ENCODE assay signal across 8 cellular contexts in the genomic region with DNA sequence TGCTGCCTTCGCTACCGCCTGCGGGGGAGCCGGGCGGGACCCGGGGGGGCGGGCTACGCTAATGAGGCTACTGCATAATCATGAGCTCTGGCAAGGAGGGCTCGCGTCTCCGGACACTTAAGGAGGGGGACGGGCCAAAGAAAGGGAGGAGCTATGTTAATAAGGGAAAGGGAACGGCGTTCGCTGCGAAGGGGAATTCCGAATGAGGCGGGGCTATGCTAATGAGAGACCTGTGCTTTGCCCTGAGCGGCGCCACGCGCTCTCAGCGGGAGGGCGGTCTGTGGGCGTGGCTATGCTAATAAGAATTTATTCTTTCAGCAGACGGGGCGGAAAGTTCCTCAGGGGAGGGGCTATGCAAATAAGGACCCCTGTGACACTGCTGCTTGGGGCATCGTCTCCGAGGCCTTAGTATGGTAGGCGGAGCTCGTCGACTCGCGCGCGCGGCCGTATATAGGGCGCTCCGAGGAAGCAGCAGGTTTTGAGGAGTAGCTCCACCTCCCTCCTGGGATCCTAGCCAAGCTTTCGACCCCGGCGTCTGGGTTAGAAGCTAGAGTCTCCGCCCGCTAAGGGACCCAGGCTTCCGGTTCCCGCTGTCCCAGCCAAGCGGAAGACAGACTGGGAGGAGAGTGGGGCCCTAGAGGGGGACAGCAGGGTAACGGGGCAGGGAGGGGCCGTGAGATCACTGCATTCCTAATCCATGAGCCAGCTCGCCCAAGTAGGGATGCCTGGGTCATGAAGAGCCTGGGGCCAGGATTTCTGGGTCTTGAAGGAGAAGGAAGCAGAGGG. TPM values are rescaled to one million over a fixed set of nuclear protein-coding genes. Genes with fewer than 3 reads are reported as not detected.
A peak's percentile ranks its signal among the peaks of the same experiment; 100 is the strongest.
DNase-seq lines count a peak whose midpoint lies in the region; ATAC-seq and TF ChIP-seq lines count a peak whose summit lies in the region.

A gene (minus strand): TSS at position 31 of the 786 bp plus-strand sequence. CDS start 45 bp downstream, outside the sequence.

- CTCF ChIA-PET in AG04449 (lab: Yijun Ruan, JAX) (interaction anchor here (0.6 to 1.3 kb wide), 10 partner anchors 8 to 167 kb away, joined by 3 to 5 read pairs (median 3); no protein-coding TSS in a partner anchor), WTC11 (lab: Charles Lee) (interaction anchor here (0.6 to 4.7 kb wide), 23 partner anchors 9 to 229 kb away, joined by 3 to 108 read pairs (median 4); a partner anchor contains a TSS)

- 0% methylated on average over 39 of the region's 51 CpGs for WGBS in smooth muscle cell (ENCODE audit: low lambda C conversion rate)

- no peaks in the 10 kb centered on the region for H3K27me3 ChIP-seq in smooth muscle cell (ENCODE audit: low read depth)

- peak within 1 kb of the TSS; percentile 98 for H3K27ac ChIP-seq in caudate nucleus (ENCODE audit: low read depth, low read length)
- H3K27ac ChIP-seq in smooth muscle cell (ENCODE audit: low read depth): peak within 1 kb of the TSS; percentile 100

- peak within 1 kb of the TSS; percentile 99 for H3K4me3 Mint-ChIP-seq in WTC11

- peak within 1 kb of the TSS; percentile 63 for H3K4me3 ChIP-seq in AG04449 (ENCODE audit: low read depth, low read length)
- peak within 1 kb of the TSS; percentile 78 for H3K4me3 ChIP-seq in smooth muscle cell

- TF ChIP-seq CTCF in AG04449 (IDR thresholded peaks at IDR 0.05; ENCODE audit: insufficient read depth, low read length, missing control alignments) (no peak), WTC11 (IDR thresholded peaks at IDR 0.05) (no peak), smooth muscle cell (IDR thresholded peaks at IDR 0.05; ENCODE audit: borderline replicate concordance, insufficient read depth, poor library complexity, severe bottlenecking) (no peak)

- POLR2A ChIA-PET in AG04449 (lab: Yijun Ruan, JAX): interaction anchor here (0.5 to 2.9 kb wide), 17 partner anchors 10 to 229 kb away, joined by 3 to 23 read pairs (median 5); a partner anchor contains a TSS
- POLR2A ChIA-PET in WTC11 (lab: Charles Lee): interaction anchor here (0.5 to 2.1 kb wide), 25 partner anchors 9 to 212 kb away, joined by 3 to 30 read pairs (median 4); a partner anchor contains a TSS

- peak within 1 kb of the TSS; percentile 99 for H3K9ac ChIP-seq in smooth muscle cell (ENCODE audit: low read depth)

- no peaks in the 10 kb centered on the region; the same call in 1 of the 2 replicates for H3K36me3 Mint-ChIP-seq in WTC11

- peaks cover 13% of the 10 kb centered on the region for H4K20me1 ChIP-seq in smooth muscle cell (ENCODE audit: low read depth)

- no peak within 1 kb of the TSS for H2AFZ ChIP-seq in smooth muscle cell (ENCODE audit: low read depth)

- peaks cover 41% of the 10 kb centered on the region for H3K4me1 ChIP-seq in smooth muscle cell (ENCODE audit: low read depth)

- peak; percentile 65 for ATAC-seq in GM18907 (IDR thresholded peaks at IDR 0.05; ENCODE audit: unreplicated experiment)
- ATAC-seq in HG03159 (IDR thresholded peaks at IDR 0.05; ENCODE audit: unreplicated experiment): peak; percentile 53
- peak; percentile 76 for ATAC-seq in WTC11

- no peaks in the 10 kb centered on the region for H3K36me3 ChIP-seq in smooth muscle cell (ENCODE audit: low read depth)

- peak within 1 kb of the TSS; percentile 99 for H3K27ac Mint-ChIP-seq in WTC11

- no peaks in the 10 kb centered on the region for H3K9me3 ChIP-seq in smooth muscle cell (replicated peaks; ENCODE audit: low read depth)

- peaks cover 7% of the 10 kb centered on the region for H3F3A ChIP-seq in smooth muscle cell (ENCODE audit: low read depth)

- peaks cover 32% of the 10 kb centered on the region for H3K27me3 Mint-ChIP-seq in WTC11 (ENCODE audit: low read depth)

- H3K9me3 Mint-ChIP-seq in WTC11: no peaks in the 10 kb centered on the region

- peaks cover 62% of the 10 kb centered on the region for H3K4me1 Mint-ChIP-seq in WTC11

- H3K4me2 ChIP-seq in smooth muscle cell: peak within 1 kb of the TSS; percentile 97

- H3K79me2 ChIP-seq in smooth muscle cell (ENCODE audit: low read depth): peaks cover 41% of the 10 kb centered on the region

- DNase-seq in AG04449 (ENCODE audit: low read depth, low spot score) (peak; percentile 99), NCI-H2227 treated with DMSO at 0.1 percent for 48 hours (lab: John Stamatoyannopoulos, UW) (peak; percentile 97), WTC11 (ENCODE audit: low spot score) (peak; percentile 100), caudate nucleus (lab: John Stamatoyannopoulos, UW) (peak; percentile 76 to 100 (median 98)), iPS-NIHi7 (ENCODE audit: extremely low spot score) (peak; percentile 96), smooth muscle cell (lab: John Stamatoyannopoulos, UW; ENCODE audit: unreplicated experiment) (peak; percentile 100)

TF ChIP-seq in WTC11, 78 proteins besides CTCF, POLR2A, EP300 and RAD21 (continues in another document):
- peak; percentile 23; the same call in 1 of the 2 replicates for TF ChIP-seq CREM (CRISPR knock-in tag; IDR thresholded peaks at IDR 0.05)
- TF ChIP-seq, protein P1, sequence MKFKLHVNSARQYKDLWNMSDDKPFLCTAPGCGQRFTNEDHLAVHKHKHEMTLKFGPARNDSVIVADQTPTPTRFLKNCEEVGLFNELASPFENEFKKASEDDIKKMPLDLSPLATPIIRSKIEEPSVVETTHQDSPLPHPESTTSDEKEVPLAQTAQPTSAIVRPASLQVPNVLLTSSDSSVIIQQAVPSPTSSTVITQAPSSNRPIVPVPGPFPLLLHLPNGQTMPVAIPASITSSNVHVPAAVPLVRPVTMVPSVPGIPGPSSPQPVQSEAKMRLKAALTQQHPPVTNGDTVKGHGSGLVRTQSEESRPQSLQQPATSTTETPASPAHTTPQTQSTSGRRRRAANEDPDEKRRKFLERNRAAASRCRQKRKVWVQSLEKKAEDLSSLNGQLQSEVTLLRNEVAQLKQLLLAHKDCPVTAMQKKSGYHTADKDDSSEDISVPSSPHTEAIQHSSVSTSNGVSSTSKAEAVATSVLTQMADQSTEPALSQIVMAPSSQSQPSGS (CRISPR knock-in tag; IDR thresholded peaks at IDR 0.05; ENCODE audit: borderline replicate concordance, low read depth): no peak
- TF ChIP-seq JAZF1 (CRISPR knock-in tag; IDR thresholded peaks at IDR 0.05): no peak
- TF ChIP-seq, protein P2, sequence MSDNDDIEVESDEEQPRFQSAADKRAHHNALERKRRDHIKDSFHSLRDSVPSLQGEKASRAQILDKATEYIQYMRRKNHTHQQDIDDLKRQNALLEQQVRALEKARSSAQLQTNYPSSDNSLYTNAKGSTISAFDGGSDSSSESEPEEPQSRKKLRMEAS (CRISPR knock-in tag; IDR thresholded peaks at IDR 0.05): peak; percentile 71; the same call in 1 of the 2 replicates
- peak; percentile 59 for TF ChIP-seq SP1 (CRISPR knock-in tag; conservative IDR thresholded peaks at IDR 0.05)
- TF ChIP-seq JUN (CRISPR knock-in tag; IDR thresholded peaks at IDR 0.05): peak; percentile 70; the same call in 1 of the 2 replicates
- TF ChIP-seq FOXK1 (CRISPR knock-in tag; IDR thresholded peaks at IDR 0.05): 0 out of 2 replicates have a peak, but pooled peaks have one; percentile 9
- TF ChIP-seq, protein P3, sequence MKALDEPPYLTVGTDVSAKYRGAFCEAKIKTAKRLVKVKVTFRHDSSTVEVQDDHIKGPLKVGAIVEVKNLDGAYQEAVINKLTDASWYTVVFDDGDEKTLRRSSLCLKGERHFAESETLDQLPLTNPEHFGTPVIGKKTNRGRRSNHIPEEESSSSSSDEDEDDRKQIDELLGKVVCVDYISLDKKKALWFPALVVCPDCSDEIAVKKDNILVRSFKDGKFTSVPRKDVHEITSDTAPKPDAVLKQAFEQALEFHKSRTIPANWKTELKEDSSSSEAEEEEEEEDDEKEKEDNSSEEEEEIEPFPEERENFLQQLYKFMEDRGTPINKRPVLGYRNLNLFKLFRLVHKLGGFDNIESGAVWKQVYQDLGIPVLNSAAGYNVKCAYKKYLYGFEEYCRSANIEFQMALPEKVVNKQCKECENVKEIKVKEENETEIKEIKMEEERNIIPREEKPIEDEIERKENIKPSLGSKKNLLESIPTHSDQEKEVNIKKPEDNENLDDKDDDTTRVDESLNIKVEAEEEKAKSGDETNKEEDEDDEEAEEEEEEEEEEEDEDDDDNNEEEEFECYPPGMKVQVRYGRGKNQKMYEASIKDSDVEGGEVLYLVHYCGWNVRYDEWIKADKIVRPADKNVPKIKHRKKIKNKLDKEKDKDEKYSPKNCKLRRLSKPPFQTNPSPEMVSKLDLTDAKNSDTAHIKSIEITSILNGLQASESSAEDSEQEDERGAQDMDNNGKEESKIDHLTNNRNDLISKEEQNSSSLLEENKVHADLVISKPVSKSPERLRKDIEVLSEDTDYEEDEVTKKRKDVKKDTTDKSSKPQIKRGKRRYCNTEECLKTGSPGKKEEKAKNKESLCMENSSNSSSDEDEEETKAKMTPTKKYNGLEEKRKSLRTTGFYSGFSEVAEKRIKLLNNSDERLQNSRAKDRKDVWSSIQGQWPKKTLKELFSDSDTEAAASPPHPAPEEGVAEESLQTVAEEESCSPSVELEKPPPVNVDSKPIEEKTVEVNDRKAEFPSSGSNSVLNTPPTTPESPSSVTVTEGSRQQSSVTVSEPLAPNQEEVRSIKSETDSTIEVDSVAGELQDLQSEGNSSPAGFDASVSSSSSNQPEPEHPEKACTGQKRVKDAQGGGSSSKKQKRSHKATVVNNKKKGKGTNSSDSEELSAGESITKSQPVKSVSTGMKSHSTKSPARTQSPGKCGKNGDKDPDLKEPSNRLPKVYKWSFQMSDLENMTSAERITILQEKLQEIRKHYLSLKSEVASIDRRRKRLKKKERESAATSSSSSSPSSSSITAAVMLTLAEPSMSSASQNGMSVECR (CRISPR knock-in tag; IDR thresholded peaks at IDR 0.05; ENCODE audit: borderline replicate concordance): 0 out of 2 replicates have a peak, but pooled peaks have one; percentile 42
- 0 out of 2 replicates have a peak, but pooled peaks have one; percentile 30 for TF ChIP-seq SMAD4 (CRISPR knock-in tag; IDR thresholded peaks at IDR 0.05)
- peak; percentile 66; the same call in 1 of the 2 replicates for TF ChIP-seq TEAD1 (CRISPR knock-in tag; IDR thresholded peaks at IDR 0.05)

RNA-seq across cellular contexts. Expression of the gene that starts here (rescaled TPM):
- total RNA-seq in WTC11 (2021) (11.4 to 17.9 TPM (median 15.7 TPM) in 3 replicates), smooth muscle cell (82.3 and 86.5 TPM in 2 replicates)
- polyA plus RNA-seq in smooth muscle cell: 224 and 248 TPM in 2 replicates

Comparison
In these comparisons a context has a peak if more than half of its experiments do, and no peak if none do; other contexts are left out.
1. Peak in every context shown above with its lines: DNase-seq, ATAC-seq, H3K4me3 ChIP-seq and H3K27ac ChIP-seq.